1 cellular context compared by ENCODE assay signal in the genomic region with DNA sequence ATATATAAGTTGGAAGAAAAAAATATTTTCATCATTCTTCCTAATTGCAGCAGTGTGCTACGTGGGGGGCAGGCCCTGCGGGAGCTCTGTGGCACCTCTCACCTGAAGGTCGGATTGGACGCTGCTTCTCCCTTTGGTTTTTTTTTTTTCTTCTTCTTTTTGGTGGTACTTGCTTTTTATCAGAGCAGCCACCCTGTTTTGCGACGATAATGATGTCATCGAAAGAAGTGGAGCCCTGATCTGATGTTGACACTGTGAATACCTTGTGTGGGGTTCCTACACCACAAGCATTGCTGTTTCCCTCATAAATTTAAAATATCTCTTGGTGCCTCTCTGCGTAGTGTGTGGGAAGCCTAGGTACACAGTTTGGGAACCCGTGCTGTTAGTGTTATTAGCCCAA.
TF ChIP-seq lines count a peak whose summit lies in the region.

No MANE protein-coding gene starts in this region.

TF ChIP-seq in HEK293, 187 proteins besides CTCF, POLR2A, EP300 and RAD21:
- TF ChIP-seq, protein P1, sequence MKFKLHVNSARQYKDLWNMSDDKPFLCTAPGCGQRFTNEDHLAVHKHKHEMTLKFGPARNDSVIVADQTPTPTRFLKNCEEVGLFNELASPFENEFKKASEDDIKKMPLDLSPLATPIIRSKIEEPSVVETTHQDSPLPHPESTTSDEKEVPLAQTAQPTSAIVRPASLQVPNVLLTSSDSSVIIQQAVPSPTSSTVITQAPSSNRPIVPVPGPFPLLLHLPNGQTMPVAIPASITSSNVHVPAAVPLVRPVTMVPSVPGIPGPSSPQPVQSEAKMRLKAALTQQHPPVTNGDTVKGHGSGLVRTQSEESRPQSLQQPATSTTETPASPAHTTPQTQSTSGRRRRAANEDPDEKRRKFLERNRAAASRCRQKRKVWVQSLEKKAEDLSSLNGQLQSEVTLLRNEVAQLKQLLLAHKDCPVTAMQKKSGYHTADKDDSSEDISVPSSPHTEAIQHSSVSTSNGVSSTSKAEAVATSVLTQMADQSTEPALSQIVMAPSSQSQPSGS (tag by site-specific recombination; IDR thresholded peaks at IDR 0.05; ENCODE audit: low read depth) = peak; percentile 97
- TF ChIP-seq ZBTB21 (tag by site-specific recombination; IDR thresholded peaks at IDR 0.05) (peak; percentile 71), ZBTB20 (tag by site-specific recombination; IDR thresholded peaks at IDR 0.05) (peak; percentile 73), SP7 (tag by site-specific recombination; IDR thresholded peaks at IDR 0.05) (peak; percentile 65; the same call in 1 of the 2 replicates), HOXC10 (CRISPR knock-in tag; IDR thresholded peaks at IDR 0.05) (no peak), GLIS2 (tag by site-specific recombination; IDR thresholded peaks at IDR 0.05) (no peak), GLIS1 (tag by site-specific recombination; IDR thresholded peaks at IDR 0.05) (peak; percentile 90), ZBTB17 (tag by site-specific recombination; IDR thresholded peaks at IDR 0.05) (peak; percentile 37; the same call in 1 of the 2 replicates), ZNF629 (tag by site-specific recombination; IDR thresholded peaks at IDR 0.05) (peak; percentile 67), ZNF600 (tag by site-specific recombination; IDR thresholded peaks at IDR 0.05) (peak; percentile 40; the same call in 1 of the 2 replicates), ZSCAN23 (tag by site-specific recombination; IDR thresholded peaks at IDR 0.05) (no peak), RBAK (tag by site-specific recombination; IDR thresholded peaks at IDR 0.05) (no peak), ZNF37A (tag by site-specific recombination; IDR thresholded peaks at IDR 0.05) (no peak), EGR2 (tag by site-specific recombination; IDR thresholded peaks at IDR 0.05; ENCODE audit: low read depth) (peak; percentile 77), ZNF311 (tag by site-specific recombination; IDR thresholded peaks at IDR 0.05; ENCODE audit: borderline replicate concordance) (no peak), ZIC2 (tag by site-specific recombination; IDR thresholded peaks at IDR 0.05) (peak; percentile 28; the same call in 1 of the 2 replicates), ZNF138 (tag by site-specific recombination; IDR thresholded peaks at IDR 0.05; ENCODE audit: borderline replicate concordance) (no peak), ZNF561 (tag by site-specific recombination; IDR thresholded peaks at IDR 0.05; ENCODE audit: borderline replicate concordance) (peak; percentile 55; the same call in 1 of the 2 replicates), ZFHX2 (tag by site-specific recombination; conservative IDR thresholded peaks at IDR 0.05) (peak; percentile 72)
- TF ChIP-seq, protein P2, sequence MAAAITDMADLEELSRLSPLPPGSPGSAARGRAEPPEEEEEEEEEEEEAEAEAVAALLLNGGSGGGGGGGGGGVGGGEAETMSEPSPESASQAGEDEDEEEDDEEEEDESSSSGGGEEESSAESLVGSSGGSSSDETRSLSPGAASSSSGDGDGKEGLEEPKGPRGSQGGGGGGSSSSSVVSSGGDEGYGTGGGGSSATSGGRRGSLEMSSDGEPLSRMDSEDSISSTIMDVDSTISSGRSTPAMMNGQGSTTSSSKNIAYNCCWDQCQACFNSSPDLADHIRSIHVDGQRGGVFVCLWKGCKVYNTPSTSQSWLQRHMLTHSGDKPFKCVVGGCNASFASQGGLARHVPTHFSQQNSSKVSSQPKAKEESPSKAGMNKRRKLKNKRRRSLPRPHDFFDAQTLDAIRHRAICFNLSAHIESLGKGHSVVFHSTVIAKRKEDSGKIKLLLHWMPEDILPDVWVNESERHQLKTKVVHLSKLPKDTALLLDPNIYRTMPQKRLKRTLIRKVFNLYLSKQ (tag by site-specific recombination; IDR thresholded peaks at IDR 0.05; ENCODE audit: borderline replicate concordance) = no peak
- TF ChIP-seq, protein P3, sequence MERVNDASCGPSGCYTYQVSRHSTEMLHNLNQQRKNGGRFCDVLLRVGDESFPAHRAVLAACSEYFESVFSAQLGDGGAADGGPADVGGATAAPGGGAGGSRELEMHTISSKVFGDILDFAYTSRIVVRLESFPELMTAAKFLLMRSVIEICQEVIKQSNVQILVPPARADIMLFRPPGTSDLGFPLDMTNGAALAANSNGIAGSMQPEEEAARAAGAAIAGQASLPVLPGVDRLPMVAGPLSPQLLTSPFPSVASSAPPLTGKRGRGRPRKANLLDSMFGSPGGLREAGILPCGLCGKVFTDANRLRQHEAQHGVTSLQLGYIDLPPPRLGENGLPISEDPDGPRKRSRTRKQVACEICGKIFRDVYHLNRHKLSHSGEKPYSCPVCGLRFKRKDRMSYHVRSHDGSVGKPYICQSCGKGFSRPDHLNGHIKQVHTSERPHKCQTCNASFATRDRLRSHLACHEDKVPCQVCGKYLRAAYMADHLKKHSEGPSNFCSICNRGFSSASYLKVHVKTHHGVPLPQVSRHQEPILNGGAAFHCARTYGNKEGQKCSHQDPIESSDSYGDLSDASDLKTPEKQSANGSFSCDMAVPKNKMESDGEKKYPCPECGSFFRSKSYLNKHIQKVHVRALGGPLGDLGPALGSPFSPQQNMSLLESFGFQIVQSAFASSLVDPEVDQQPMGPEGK (tag by site-specific recombination; IDR thresholded peaks at IDR 0.05) = peak; percentile 54; the same call in 1 of the 2 replicates
- TF ChIP-seq, protein P4, sequence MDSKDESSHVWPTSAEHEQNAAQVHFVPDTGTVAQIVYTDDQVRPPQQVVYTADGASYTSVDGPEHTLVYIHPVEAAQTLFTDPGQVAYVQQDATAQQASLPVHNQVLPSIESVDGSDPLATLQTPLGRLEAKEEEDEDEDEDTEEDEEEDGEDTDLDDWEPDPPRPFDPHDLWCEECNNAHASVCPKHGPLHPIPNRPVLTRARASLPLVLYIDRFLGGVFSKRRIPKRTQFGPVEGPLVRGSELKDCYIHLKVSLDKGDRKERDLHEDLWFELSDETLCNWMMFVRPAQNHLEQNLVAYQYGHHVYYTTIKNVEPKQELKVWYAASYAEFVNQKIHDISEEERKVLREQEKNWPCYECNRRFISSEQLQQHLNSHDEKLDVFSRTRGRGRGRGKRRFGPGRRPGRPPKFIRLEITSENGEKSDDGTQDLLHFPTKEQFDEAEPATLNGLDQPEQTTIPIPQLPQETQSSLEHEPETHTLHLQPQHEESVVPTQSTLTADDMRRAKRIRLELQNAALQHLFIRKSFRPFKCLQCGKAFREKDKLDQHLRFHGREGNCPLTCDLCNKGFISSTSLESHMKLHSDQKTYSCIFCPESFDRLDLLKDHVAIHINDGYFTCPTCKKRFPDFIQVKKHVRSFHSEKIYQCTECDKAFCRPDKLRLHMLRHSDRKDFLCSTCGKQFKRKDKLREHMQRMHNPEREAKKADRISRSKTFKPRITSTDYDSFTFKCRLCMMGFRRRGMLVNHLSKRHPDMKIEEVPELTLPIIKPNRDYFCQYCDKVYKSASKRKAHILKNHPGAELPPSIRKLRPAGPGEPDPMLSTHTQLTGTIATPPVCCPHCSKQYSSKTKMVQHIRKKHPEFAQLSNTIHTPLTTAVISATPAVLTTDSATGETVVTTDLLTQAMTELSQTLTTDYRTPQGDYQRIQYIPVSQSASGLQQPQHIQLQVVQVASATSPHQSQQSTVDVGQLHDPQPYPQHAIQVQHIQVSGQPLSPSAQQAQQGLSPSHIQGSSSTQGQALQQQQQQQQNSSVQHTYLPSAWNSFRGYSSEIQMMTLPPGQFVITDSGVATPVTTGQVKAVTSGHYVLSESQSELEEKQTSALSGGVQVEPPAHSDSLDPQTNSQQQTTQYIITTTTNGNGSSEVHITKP (tag by site-specific recombination; IDR thresholded peaks at IDR 0.05) = peak; percentile 24; the same call in 1 of the 2 replicates
- TF ChIP-seq, protein P5, sequence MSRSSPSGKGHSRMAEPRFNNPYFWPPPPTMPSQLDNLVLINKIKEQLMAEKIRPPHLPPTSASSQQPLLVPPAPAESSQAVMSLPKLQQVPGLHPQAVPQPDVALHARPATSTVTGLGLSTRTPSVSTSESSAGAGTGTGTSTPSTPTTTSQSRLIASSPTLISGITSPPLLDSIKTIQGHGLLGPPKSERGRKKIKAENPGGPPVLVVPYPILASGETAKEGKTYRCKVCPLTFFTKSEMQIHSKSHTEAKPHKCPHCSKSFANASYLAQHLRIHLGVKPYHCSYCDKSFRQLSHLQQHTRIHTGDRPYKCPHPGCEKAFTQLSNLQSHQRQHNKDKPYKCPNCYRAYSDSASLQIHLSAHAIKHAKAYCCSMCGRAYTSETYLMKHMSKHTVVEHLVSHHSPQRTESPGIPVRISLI (tag by site-specific recombination; IDR thresholded peaks at IDR 0.05) = peak; percentile 61; the same call in 1 of the 2 replicates
